Comparison of ENCODE assay signal across 2 cellular contexts in the genomic region with DNA sequence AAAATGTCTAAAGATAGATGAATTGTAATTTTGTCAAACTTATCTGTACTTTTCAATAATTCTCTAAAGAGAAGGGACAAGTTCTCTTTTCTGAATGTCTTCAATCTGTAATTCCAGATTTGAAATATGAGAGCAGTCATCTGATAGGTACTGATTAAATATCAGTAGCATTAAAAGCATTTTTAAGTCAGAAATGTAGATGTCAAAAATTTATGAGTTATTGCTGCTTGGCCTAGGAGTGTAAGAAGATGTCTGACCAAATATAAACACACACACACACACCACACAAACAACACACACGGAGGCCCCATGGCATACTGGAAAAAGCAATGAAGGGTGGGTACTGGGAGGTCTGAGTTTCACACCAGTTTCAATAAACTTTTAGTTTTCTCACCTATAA.
TF ChIP-seq lines count a peak whose summit lies in the region.

No MANE protein-coding gene starts in this region.

TF ChIP-seq in SK-N-SH, 30 proteins besides CTCF, POLR2A, EP300 and RAD21 (continued from another document):
- TF ChIP-seq, protein P1, sequence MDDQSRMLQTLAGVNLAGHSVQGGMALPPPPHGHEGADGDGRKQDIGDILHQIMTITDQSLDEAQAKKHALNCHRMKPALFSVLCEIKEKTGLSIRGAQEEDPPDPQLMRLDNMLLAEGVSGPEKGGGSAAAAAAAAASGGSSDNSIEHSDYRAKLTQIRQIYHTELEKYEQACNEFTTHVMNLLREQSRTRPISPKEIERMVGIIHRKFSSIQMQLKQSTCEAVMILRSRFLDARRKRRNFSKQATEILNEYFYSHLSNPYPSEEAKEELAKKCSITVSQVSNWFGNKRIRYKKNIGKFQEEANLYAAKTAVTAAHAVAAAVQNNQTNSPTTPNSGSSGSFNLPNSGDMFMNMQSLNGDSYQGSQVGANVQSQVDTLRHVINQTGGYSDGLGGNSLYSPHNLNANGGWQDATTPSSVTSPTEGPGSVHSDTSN (IDR thresholded peaks at IDR 0.05), result 0 out of 2 replicates have a peak, but pooled peaks have one; percentile 34
- no peak for TF ChIP-seq GABPA (IDR thresholded peaks at IDR 0.05; ENCODE audit: low read depth)
TF ChIP-seq in SK-N-SH: peak in this region for 2.

TF ChIP-seq in SK-N-SH treated with all-trans-retinoic acid at 6 μM for 48 hours, 23 proteins besides CTCF, POLR2A, EP300 and RAD21 (continued from another document):
- TF ChIP-seq, protein P2, sequence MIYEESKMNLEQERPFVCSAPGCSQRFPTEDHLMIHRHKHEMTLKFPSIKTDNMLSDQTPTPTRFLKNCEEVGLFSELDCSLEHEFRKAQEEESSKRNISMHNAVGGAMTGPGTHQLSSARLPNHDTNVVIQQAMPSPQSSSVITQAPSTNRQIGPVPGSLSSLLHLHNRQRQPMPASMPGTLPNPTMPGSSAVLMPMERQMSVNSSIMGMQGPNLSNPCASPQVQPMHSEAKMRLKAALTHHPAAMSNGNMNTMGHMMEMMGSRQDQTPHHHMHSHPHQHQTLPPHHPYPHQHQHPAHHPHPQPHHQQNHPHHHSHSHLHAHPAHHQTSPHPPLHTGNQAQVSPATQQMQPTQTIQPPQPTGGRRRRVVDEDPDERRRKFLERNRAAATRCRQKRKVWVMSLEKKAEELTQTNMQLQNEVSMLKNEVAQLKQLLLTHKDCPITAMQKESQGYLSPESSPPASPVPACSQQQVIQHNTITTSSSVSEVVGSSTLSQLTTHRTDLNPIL (CRISPR knock-in tag; IDR thresholded peaks at IDR 0.05; ENCODE audit: low read depth), result no peak
- TF ChIP-seq, protein P3, sequence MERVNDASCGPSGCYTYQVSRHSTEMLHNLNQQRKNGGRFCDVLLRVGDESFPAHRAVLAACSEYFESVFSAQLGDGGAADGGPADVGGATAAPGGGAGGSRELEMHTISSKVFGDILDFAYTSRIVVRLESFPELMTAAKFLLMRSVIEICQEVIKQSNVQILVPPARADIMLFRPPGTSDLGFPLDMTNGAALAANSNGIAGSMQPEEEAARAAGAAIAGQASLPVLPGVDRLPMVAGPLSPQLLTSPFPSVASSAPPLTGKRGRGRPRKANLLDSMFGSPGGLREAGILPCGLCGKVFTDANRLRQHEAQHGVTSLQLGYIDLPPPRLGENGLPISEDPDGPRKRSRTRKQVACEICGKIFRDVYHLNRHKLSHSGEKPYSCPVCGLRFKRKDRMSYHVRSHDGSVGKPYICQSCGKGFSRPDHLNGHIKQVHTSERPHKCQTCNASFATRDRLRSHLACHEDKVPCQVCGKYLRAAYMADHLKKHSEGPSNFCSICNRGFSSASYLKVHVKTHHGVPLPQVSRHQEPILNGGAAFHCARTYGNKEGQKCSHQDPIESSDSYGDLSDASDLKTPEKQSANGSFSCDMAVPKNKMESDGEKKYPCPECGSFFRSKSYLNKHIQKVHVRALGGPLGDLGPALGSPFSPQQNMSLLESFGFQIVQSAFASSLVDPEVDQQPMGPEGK (CRISPR knock-in tag; IDR thresholded peaks at IDR 0.05; ENCODE audit: borderline replicate concordance), result no peak
- TF ChIP-seq ZFP30 (CRISPR knock-in tag; IDR thresholded peaks at IDR 0.05), result no peak
- TF ChIP-seq ZNF8 (CRISPR knock-in tag; IDR thresholded peaks at IDR 0.05), result no peak
